ENCODE assay signal across 9 cellular contexts in the genomic region with DNA sequence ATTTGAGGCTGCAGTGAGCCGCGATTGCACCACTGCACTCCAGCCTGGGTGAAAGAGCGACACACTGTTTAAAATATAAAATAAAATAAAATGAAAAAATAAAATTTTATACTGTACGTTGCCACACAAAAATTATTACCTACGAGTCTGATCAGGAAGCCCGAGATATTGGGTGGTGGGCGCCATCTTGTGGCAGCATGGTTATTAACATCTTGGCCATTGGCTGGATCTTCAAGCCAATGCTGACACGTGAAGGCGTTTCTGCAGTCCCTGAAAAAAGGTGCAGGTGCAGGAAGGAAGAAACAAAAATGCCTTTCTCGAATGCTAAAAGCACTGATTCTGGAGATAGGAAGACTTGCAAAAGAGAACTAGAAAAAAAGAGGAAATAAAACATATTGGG. TPM values are rescaled to one million over a fixed set of nuclear protein-coding genes. Genes with fewer than 3 reads are reported as not detected.
DNase-seq lines count a peak whose midpoint lies in the region; ATAC-seq and TF ChIP-seq lines count a peak whose summit lies in the region.
"Had no signal": no experiment of that assay in that cellular context is flagged by ENCODE, and none has a peak within 500 bp of the region (broad histone marks: within the 10 kb centered on the region; RNA-seq: fewer than 3 reads in every experiment).

No MANE protein-coding gene starts in this region.

- TF ChIP-seq POLR2A in esophagus muscularis mucosa (IDR thresholded peaks at IDR 0.05; ENCODE audit: low read depth) = no peak
- no peak for TF ChIP-seq POLR2A in suprapubic skin (IDR thresholded peaks at IDR 0.05)

- in situ Hi-C loops in Caki2 (cut with HindIII; ENCODE audit: low pct_unique_long_range_greater_than_20kb, low sequenced_read_pairs) = no loop called here

- no peaks in the 10 kb centered on the region for H3K36me3 Mint-ChIP-seq in neural progenitor cell

- no peak for ATAC-seq in GM18868 (IDR thresholded peaks at IDR 0.05; ENCODE audit: unreplicated experiment)

- peaks cover 6% of the 10 kb centered on the region for H3K27me3 Mint-ChIP-seq in neural progenitor cell (ENCODE audit: insufficient read depth, low read depth)

- CTCF ChIA-PET in HEK293 (lab: Yijun Ruan, JAX) = interaction anchor here (0.7 to 2.1 kb wide), 23 partner anchors 8 to 1149 kb away, joined by 3 to 24 read pairs (median 3); no protein-coding TSS in a partner anchor

- H3K27ac Mint-ChIP-seq in neural progenitor cell = no peak overlapping the region

- TF ChIP-seq EP300 in esophagus muscularis mucosa (IDR thresholded peaks at IDR 0.05) = no peak
- no peak for TF ChIP-seq EP300 in suprapubic skin (IDR thresholded peaks at IDR 0.05)

- 27% methylated on average over 10 of the region's 10 CpGs for WGBS in esophagus muscularis mucosa
- WGBS in suprapubic skin = 20% methylated on average over 10 of the region's 10 CpGs

- H2AFZ ChIP-seq in neural progenitor cell (replicated peaks) = no peak overlapping the region

- no peaks in the 10 kb centered on the region for H4K20me1 ChIP-seq in neural progenitor cell (ENCODE audit: low read depth)

- TF ChIP-seq CTCF in HEK293 (tag by site-specific recombination; IDR thresholded peaks at IDR 0.05) (peak; percentile 51), esophagus muscularis mucosa (IDR thresholded peaks at IDR 0.05) (peak; percentile 57 to 63 (median 61)), neural progenitor cell (IDR thresholded peaks at IDR 0.05) (peak; percentile 71), suprapubic skin (IDR thresholded peaks at IDR 0.05) (peak; percentile 38 to 41)

- intact Hi-C loops in esophagus muscularis mucosa (cut with DNase I) = no loop called here

- H3K4me3 ChIP-seq in HEK293 (ENCODE audit: low read depth, low read length) (no peak overlapping the region), esophagus muscularis mucosa (no peak overlapping the region), neural progenitor cell (no peak overlapping the region), suprapubic skin (no peak overlapping the region)
- H3K4me3 ChIP-seq: SK-N-MC had no signal

- DNase-seq in Caki2 (ENCODE audit: low read depth) = peak; percentile 31
- DNase-seq in NOMO-1 (lab: John Stamatoyannopoulos, UW; ENCODE audit: unreplicated experiment in 2 of 2) = peak; percentile 39 to 67
- DNase-seq in activated T-cell treated with anti-CD3 and anti-CD28 coated beads for 4 hours = peak; percentile 42
- DNase-seq in esophagus muscularis mucosa (ENCODE audit: extremely low spot score) = no peak
- DNase-seq in neural progenitor cell (ENCODE audit: low spot score) = peak; percentile 56
- DNase-seq in suprapubic skin (ENCODE audit: low spot score in 2 of 2) = peak; percentile 70 to 80

- POLR2A ChIA-PET in HEK293 (lab: Yijun Ruan, JAX) = no interaction called here

- no peaks in the 10 kb centered on the region for H3K36me3 ChIP-seq in HEK293 (ENCODE audit: control insufficient read depth in 2 of 2, insufficient read depth in 1 of 2, low read length in 2 of 2)
- H3K36me3 ChIP-seq in esophagus muscularis mucosa = no peaks in the 10 kb centered on the region
- no peaks in the 10 kb centered on the region for H3K36me3 ChIP-seq in neural progenitor cell
- no peaks in the 10 kb centered on the region for H3K36me3 ChIP-seq in suprapubic skin

- no peak overlapping the region for H3K4me3 Mint-ChIP-seq in neural progenitor cell

- H3K79me2 ChIP-seq in neural progenitor cell (ENCODE audit: low read depth) = no peaks in the 10 kb centered on the region

- H3K4me2 ChIP-seq in neural progenitor cell = no peak overlapping the region

- H3K4me1 Mint-ChIP-seq in neural progenitor cell = no peaks in the 10 kb centered on the region

- no peak overlapping the region for H3K27ac ChIP-seq in HEK293 (ENCODE audit: extremely low read depth, low read depth, low read length)
- H3K27ac ChIP-seq in esophagus muscularis mucosa (replicated peaks in 1 of 4) = no peak overlapping the region
- no peak overlapping the region for H3K27ac ChIP-seq in neural progenitor cell
- no peak overlapping the region for H3K27ac ChIP-seq in suprapubic skin
- H3K27ac ChIP-seq: SK-N-MC had no signal

- no peaks in the 10 kb centered on the region for H3K9me3 ChIP-seq in HEK293 (ENCODE audit: control insufficient read depth, insufficient read depth, low read depth, low read length)
- H3K9me3 ChIP-seq in esophagus muscularis mucosa = no peaks in the 10 kb centered on the region
- H3K9me3 ChIP-seq in neural progenitor cell (ENCODE audit: low read depth) = no peaks in the 10 kb centered on the region
- no peaks in the 10 kb centered on the region for H3K9me3 ChIP-seq in suprapubic skin

- no peaks in the 10 kb centered on the region for H3K9me3 Mint-ChIP-seq in neural progenitor cell

- no peak overlapping the region for H3K9ac ChIP-seq in neural progenitor cell

- H3K4me1 ChIP-seq in HEK293 (ENCODE audit: control insufficient read depth, insufficient read depth, low read length) (no peaks in the 10 kb centered on the region), esophagus muscularis mucosa (peaks cover 0 to 6% (median 2%) of the 10 kb centered on the region in 4 donors), neural progenitor cell (no peaks in the 10 kb centered on the region), suprapubic skin (no peaks in the 10 kb centered on the region)

- H3K27me3 ChIP-seq in esophagus muscularis mucosa (no peaks in the 10 kb centered on the region), neural progenitor cell (no peaks in the 10 kb centered on the region), suprapubic skin (no peaks in the 10 kb centered on the region)

- H3F3A ChIP-seq in neural progenitor cell (ENCODE audit: low read depth) = no peaks in the 10 kb centered on the region

TF ChIP-seq in HEK293, 187 proteins besides CTCF, POLR2A, EP300 and RAD21:
- TF ChIP-seq ZNF19 (tag by site-specific recombination; IDR thresholded peaks at IDR 0.05; ENCODE audit: low read depth) (no peak), ZNF654 (tag by site-specific recombination; IDR thresholded peaks at IDR 0.05; ENCODE audit: low read depth) (peak; percentile 69)

RNA-seq across cellular contexts. Expression of a gene that starts 4.9 kb away (rescaled TPM):
- not detected in 2 replicates for total RNA-seq in Caki2 (2014; rRNA removed; shearing (Covaris generic); ENCODE audit: low replicate concordance)
- total RNA-seq in esophagus muscularis mucosa = 1 to 10 TPM in 3 of 4 donors, under 1 TPM in 1; 0.34 to 4.3 (median 1.8) TPM
- not detected in 2 replicates for total RNA-seq in neural progenitor cell (ENCODE audit: low replicate concordance)
- under 1 TPM in 3 of 4 donors, not detected in 1; 0.11 to 0.17 (median 0.16) TPM for total RNA-seq in suprapubic skin

RNA-seq across cellular contexts. Expression of a gene that starts 34.6 kb away (rescaled TPM):
- total RNA-seq in Caki2 (2014; rRNA removed; shearing (Covaris generic); ENCODE audit: low replicate concordance) = not detected in 2 replicates
- 1 to 10 TPM in 1 of 4 donors, under 1 TPM in 3; 0.23 to 1.2 (median 0.62) TPM for total RNA-seq in esophagus muscularis mucosa
- not detected in 2 replicates for total RNA-seq in neural progenitor cell (ENCODE audit: low replicate concordance)
- under 1 TPM in 2 of 4 donors, not detected in 2; 0.15 to 0.38 TPM for total RNA-seq in suprapubic skin
